In the genomic region with DNA sequence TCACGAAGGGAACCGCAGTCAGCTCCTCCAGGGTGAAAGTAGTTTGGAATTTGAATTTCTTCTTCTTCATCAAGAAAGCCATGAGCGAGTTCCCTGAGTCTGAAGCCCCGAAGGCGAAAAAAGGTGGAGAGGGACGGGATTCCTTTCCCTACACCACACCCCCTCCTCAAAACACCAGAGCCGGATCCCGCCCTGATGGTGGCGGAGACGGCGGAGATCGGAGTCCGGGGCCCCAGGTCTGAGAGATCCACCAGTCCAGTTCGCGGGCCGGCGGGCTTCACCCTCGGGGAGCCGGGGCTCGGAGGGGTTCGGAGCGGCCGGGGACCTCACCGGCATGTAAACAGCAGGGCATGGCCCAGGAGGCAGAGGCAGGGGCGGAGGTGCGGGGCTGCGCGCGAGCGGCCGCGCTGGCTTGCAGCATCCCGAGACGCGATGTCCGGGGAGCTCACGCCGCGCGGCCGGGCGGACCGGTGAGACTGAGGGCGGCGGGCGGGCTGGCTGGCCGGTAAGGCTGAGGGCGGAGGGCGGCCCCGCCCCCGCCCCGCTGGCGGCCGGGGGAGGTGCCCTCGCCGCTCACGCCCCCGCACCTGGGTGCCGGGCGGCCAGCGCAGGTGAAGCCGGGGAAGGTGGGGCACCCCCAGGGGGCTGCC, we compare ENCODE assay signal across 7 cellular contexts. TPM values are rescaled to one million over a fixed set of nuclear protein-coding genes. Genes with fewer than 3 reads are reported as not detected.
DNase-seq lines count a peak whose midpoint lies in the region; ATAC-seq and TF ChIP-seq lines count a peak whose summit lies in the region.

No MANE protein-coding gene starts in this region.

- peaks cover 47% of the 10 kb centered on the region for H4K20me1 ChIP-seq in Loucy (ENCODE audit: insufficient read depth, low read length, poor library complexity, severe bottlenecking)

- peaks cover 57% of the 10 kb centered on the region for H3K79me2 ChIP-seq in Loucy (ENCODE audit: insufficient read depth, low read length)

- no peaks in the 10 kb centered on the region for H3K36me3 ChIP-seq in Loucy (ENCODE audit: insufficient read depth, low read length)
- H3K36me3 ChIP-seq in ovary = no peaks in the 10 kb centered on the region

- no peak overlapping the region for H2AFZ ChIP-seq in Loucy (ENCODE audit: low read length)

- no peak for TF ChIP-seq POLR2A in ovary (IDR thresholded peaks at IDR 0.05)

- peaks cover 6% of the 10 kb centered on the region for H3K36me3 Mint-ChIP-seq in activated T-helper 1 cell treated with anti-CD3 and anti-CD28 coated beads, Interleukin-12 subunit alpha, Interleukin-12 subunit beta, Interleukin-2, Interleukin-4 antibody, amounts not matched to agents 30 ng/mL and 10 ng/mL and 1 ng/mL, durations not matched to agents 14 hours and 24 hours and 36 hours (ENCODE audit: low read depth)

- TF ChIP-seq EP300 in ovary (IDR thresholded peaks at IDR 0.05) = no peak

- H3K4me2 ChIP-seq in Loucy (ENCODE audit: low read depth, low read length, poor library complexity, severe bottlenecking) = peak overlapping the region; percentile 80

- TF ChIP-seq CTCF in GM12865 (IDR thresholded peaks at IDR 0.05; ENCODE audit: insufficient read depth, low read depth, low read length, missing control alignments) = no peak
- TF ChIP-seq CTCF in Loucy (conservative IDR thresholded peaks at IDR 0.05; ENCODE audit: low read length) = no peak
- TF ChIP-seq CTCF in fibroblast of the aortic adventitia (IDR thresholded peaks at IDR 0.05; ENCODE audit: insufficient read depth, low read length) = no peak
- TF ChIP-seq CTCF in ovary (IDR thresholded peaks at IDR 0.05) = no peak

- H3K27me3 Mint-ChIP-seq in activated T-helper 1 cell treated with anti-CD3 and anti-CD28 coated beads, Interleukin-12 subunit alpha, Interleukin-12 subunit beta, Interleukin-2, Interleukin-4 antibody, amounts not matched to agents 30 ng/mL and 10 ng/mL and 1 ng/mL, durations not matched to agents 14 hours and 24 hours and 36 hours (ENCODE audit: insufficient read depth) = no peaks in the 10 kb centered on the region

- 0% methylated on average over 36 to 62 of the region's 62 CpGs for whole genome bisulfite sequencing in ovary, 3 donors

- H3K9me3 Mint-ChIP-seq in activated T-helper 1 cell treated with anti-CD3 and anti-CD28 coated beads, Interleukin-12 subunit alpha, Interleukin-12 subunit beta, Interleukin-2, Interleukin-4 antibody, amounts not matched to agents 30 ng/mL and 10 ng/mL and 1 ng/mL, durations not matched to agents 14 hours and 24 hours and 36 hours = no peaks in the 10 kb centered on the region

- H3K4me1 ChIP-seq in Loucy (ENCODE audit: insufficient read depth, low read length, poor library complexity, severe bottlenecking) (peaks cover 63% of the 10 kb centered on the region), ovary (ENCODE audit: insufficient read depth) (peaks cover 27% of the 10 kb centered on the region)

- H3K9ac ChIP-seq in Loucy (ENCODE audit: low read depth, low read length, poor library complexity, severe bottlenecking) = peak overlapping the region; percentile 80

- no peaks in the 10 kb centered on the region for H3F3A ChIP-seq in Loucy (ENCODE audit: low read depth)

- H3K4me3 ChIP-seq in GM12865 (ENCODE audit: low read depth, low read length) = peak overlapping the region; percentile 84
- peak overlapping the region; percentile 91 for H3K4me3 ChIP-seq in Loucy (ENCODE audit: low read length, poor library complexity, severe bottlenecking)
- H3K4me3 ChIP-seq in fibroblast of the aortic adventitia (ENCODE audit: low read depth, low read length) = peak overlapping the region; percentile 86
- peak overlapping the region; percentile 89 for H3K4me3 ChIP-seq in ovary

- intact Hi-C loops in activated T-helper 1 cell treated with anti-CD3 and anti-CD28 coated beads, Interleukin-12 subunit alpha, Interleukin-12 subunit beta, Interleukin-2, Interleukin-4 antibody, amounts not matched to agents 30 ng/mL and 10 ng/mL and 1 ng/mL, durations not matched to agents 14 hours and 24 hours and 36 hours (cut with micrococcal nuclease) = loop anchor here (2.0 kb wide), 1 partner anchor 37 kb away; no protein-coding TSS in a partner anchor
- intact Hi-C loops in ovary (cut with DNase I) = no loop called here

- H3K9me2 ChIP-seq in Loucy (replicated peaks; ENCODE audit: low read depth, low read length) = no peaks in the 10 kb centered on the region

- H3K27ac ChIP-seq in ovary = peak overlapping the region; percentile 60 to 74

- H3K4me1 Mint-ChIP-seq in activated T-helper 1 cell treated with anti-CD3 and anti-CD28 coated beads, Interleukin-12 subunit alpha, Interleukin-12 subunit beta, Interleukin-2, Interleukin-4 antibody, amounts not matched to agents 30 ng/mL and 10 ng/mL and 1 ng/mL, durations not matched to agents 14 hours and 24 hours and 36 hours (ENCODE audit: low read depth) = peaks cover 55% of the 10 kb centered on the region

- no peaks in the 10 kb centered on the region for H3K27me3 ChIP-seq in Loucy (ENCODE audit: insufficient read depth, low read length, poor library complexity, severe bottlenecking)
- H3K27me3 ChIP-seq in ovary = no peaks in the 10 kb centered on the region

- peak overlapping the region; percentile 81 for H3K27ac Mint-ChIP-seq in activated T-helper 1 cell treated with anti-CD3 and anti-CD28 coated beads, Interleukin-12 subunit alpha, Interleukin-12 subunit beta, Interleukin-2, Interleukin-4 antibody, amounts not matched to agents 30 ng/mL and 10 ng/mL and 1 ng/mL, durations not matched to agents 14 hours and 24 hours and 36 hours

- peak overlapping the region; percentile 93 for H3K4me3 Mint-ChIP-seq in activated T-helper 1 cell treated with anti-CD3 and anti-CD28 coated beads, Interleukin-12 subunit alpha, Interleukin-12 subunit beta, Interleukin-2, Interleukin-4 antibody, amounts not matched to agents 30 ng/mL and 10 ng/mL and 1 ng/mL, durations not matched to agents 14 hours and 24 hours and 36 hours

- DNase-seq in GM12865 (ENCODE audit: low read depth) (peak; percentile 50), fibroblast of the aortic adventitia (ENCODE audit: low read depth) (no peak), ovary (peak; percentile 42 to 69 (median 55)), mesenteric fat pad (ENCODE audit: low spot score) (no peak)
- peak; percentile 56 for DNase-seq in activated T-helper 1 cell treated with anti-CD3 and anti-CD28 coated beads, Interleukin-12 subunit alpha, Interleukin-12 subunit beta, Interleukin-2, Interleukin-4 antibody, amounts not matched to agents 30 ng/mL and 10 ng/mL and 1 ng/mL, durations not matched to agents 14 hours and 24 hours and 36 hours (ENCODE audit: low spot score)

- ATAC-seq in GM21825 (IDR thresholded peaks at IDR 0.05; ENCODE audit: unreplicated experiment) = peak; percentile 32

- H3K9me3 ChIP-seq in Loucy (ENCODE audit: insufficient read depth, low read depth, low read length) (no peaks in the 10 kb centered on the region), ovary (no peaks in the 10 kb centered on the region)

RNA-seq across cellular contexts. Expression of a gene that starts 0.6 kb away (rescaled TPM):
- 39.8 and 43.4 TPM in 2 replicates for total RNA-seq in activated T-helper 1 cell treated with anti-CD3 and anti-CD28 coated beads, Interleukin-12 subunit alpha, Interleukin-12 subunit beta, Interleukin-2, Interleukin-4 antibody, amounts not matched to agents 30 ng/mL and 10 ng/mL and 1 ng/mL, durations not matched to agents 14 hours and 24 hours and 36 hours
- total RNA-seq in fibroblast of the aortic adventitia (ENCODE audit: low replicate concordance) = 32.4 and 50.3 TPM in 2 replicates
- 100 to 1,000 TPM in 2 of 7 donors, 10 to 100 TPM in 4, 1 to 10 TPM in 1; 8.6 to 104 (median 76.0) TPM for total RNA-seq in ovary
- 10 to 100 TPM; 17.9 to 20.8 TPM for polyA plus RNA-seq in ovary
- total RNA-seq in mesenteric fat pad = 12.8 TPM

RNA-seq across cellular contexts. Expression of a gene that starts 42.5 kb away (rescaled TPM):
- total RNA-seq in activated T-helper 1 cell treated with anti-CD3 and anti-CD28 coated beads, Interleukin-12 subunit alpha, Interleukin-12 subunit beta, Interleukin-2, Interleukin-4 antibody, amounts not matched to agents 30 ng/mL and 10 ng/mL and 1 ng/mL, durations not matched to agents 14 hours and 24 hours and 36 hours = 62.6 and 70.2 TPM in 2 replicates
- 7.0 and 19.9 TPM in 2 replicates for total RNA-seq in fibroblast of the aortic adventitia (ENCODE audit: low replicate concordance)
- total RNA-seq in ovary = 10 to 100 TPM; 10.6 to 37.1 (median 27.8) TPM
- 10 to 100 TPM; 22.7 to 27.2 TPM for polyA plus RNA-seq in ovary
- total RNA-seq in mesenteric fat pad = 20.9 TPM

RNA-seq across cellular contexts. Expression of a gene that starts 49.6 kb away (rescaled TPM):
- 1.1 and 1.2 TPM in 2 replicates for total RNA-seq in activated T-helper 1 cell treated with anti-CD3 and anti-CD28 coated beads, Interleukin-12 subunit alpha, Interleukin-12 subunit beta, Interleukin-2, Interleukin-4 antibody, amounts not matched to agents 30 ng/mL and 10 ng/mL and 1 ng/mL, durations not matched to agents 14 hours and 24 hours and 36 hours
- total RNA-seq in fibroblast of the aortic adventitia (ENCODE audit: low replicate concordance) (1.6 and 2.6 TPM in 2 replicates), ovary (1 to 10 TPM in 6 of 7 donors, under 1 TPM in 1; 0.48 to 4.0 (median 2.0) TPM), mesenteric fat pad (2.2 TPM)
- under 1 TPM; 0.10 to 0.35 TPM for polyA plus RNA-seq in ovary

Comparison
In these comparisons a context has a peak if more than half of its experiments do, and no peak if none do; other contexts are left out.
1. DNase-seq: peak in GM12865 (single experiment), activated T-helper 1 cell treated with anti-CD3 and anti-CD28 coated beads, Interleukin-12 subunit alpha, Interleukin-12 subunit beta, Interleukin-2, Interleukin-4 antibody, amounts not matched to agents 30 ng/mL and 10 ng/mL and 1 ng/mL, durations not matched to agents 14 hours and 24 hours and 36 hours (single experiment) and ovary (5 of 5); none in fibroblast of the aortic adventitia (single experiment) and mesenteric fat pad (single experiment).
2. Peak in every context shown above with its lines, with median percentiles within 50 percentile points of each other: H3K4me3 ChIP-seq.